Comparison of ENCODE assay signal across 22 cellular contexts in genomic region chr13:52378312-52378711, GRCh38.
"Had no signal": no experiment of that assay in that cellular context is flagged by ENCODE, and none has a peak within 500 bp of the region (broad histone marks: within the 10 kb centered on the region; RNA-seq: fewer than 3 reads in every experiment).

No MANE protein-coding gene starts in this region.

- DNase-seq: heart right ventricle; left colon; left lung; lower lobe of right lung; mammary epithelial cell; naive thymus-derived CD8-positive, alpha-beta T cell; occipital lobe; right lobe of liver; stimulated activated CD4-positive, alpha-beta T cell treated with anti-CD3 and anti-CD28 coated beads, Interleukin-1b, Interleukin-23, amount 100 ng/mL, for 48 hours; stimulated activated CD4-positive, alpha-beta T cell treated with anti-CD3 and anti-CD28 coated beads, Interleukin-2, amount 100 ng/mL, for 48 hours; stimulated activated CD4-positive, alpha-beta T cell treated with anti-CD3 and anti-CD28 coated beads, Interleukin-4, amount 100 ng/mL, for 4 hours; stimulated activated CD8-positive, alpha-beta memory T cell treated with anti-CD3 and anti-CD28 coated beads, Interleukin-4, amount 100 ng/mL, for 48 hours; stimulated activated naive CD4-positive, alpha-beta T cell treated with Interleukin-2 at 50 U/mL for 16 hours; stimulated activated naive CD8-positive, alpha-beta T cell treated with anti-CD3 and anti-CD28 coated beads, Interleukin-15, amount 100 ng/mL, for 72 hours; thyroid gland; transverse colon had no signal

- H3K4me3 ChIP-seq: heart right ventricle, hepatocyte, left lung, lower lobe of right lung, ovary, right atrium auricular region, right lobe of liver, smooth muscle cell, thyroid gland, transverse colon, upper lobe of left lung had no signal

- H3K27ac ChIP-seq: heart right ventricle, hepatocyte, neutrophil, ovary, right atrium auricular region, right lobe of liver, thyroid gland, transverse colon had no signal

- H3K27me3 ChIP-seq: heart right ventricle, hepatocyte, left lung, neutrophil, ovary, right atrium auricular region, right lobe of liver, thyroid gland, transverse colon, upper lobe of left lung had no signal

- H3K4me1 ChIP-seq: right atrium auricular region, thyroid gland, transverse colon had no signal

- H3K36me3 ChIP-seq: neutrophil, ovary, right lobe of liver, thyroid gland, transverse colon had no signal

- H3K9me3 ChIP-seq: heart right ventricle, left lung, lower lobe of right lung, neutrophil, ovary, right atrium auricular region, thyroid gland, transverse colon, upper lobe of left lung had no signal
